In genomic region chr19:35216833-35217707, GRCh38 we compare ENCODE assay signal across 9 cellular contexts. TPM values are rescaled to one million over a fixed set of nuclear protein-coding genes. Genes with fewer than 3 reads are reported as not detected.
DNase-seq lines count a peak whose midpoint lies in the region; ATAC-seq and TF ChIP-seq lines count a peak whose summit lies in the region.
"Had no signal": no experiment of that assay in that cellular context is flagged by ENCODE, and none has a peak within 500 bp of the region (broad histone marks: within the 10 kb centered on the region; RNA-seq: fewer than 3 reads in every experiment).

No MANE protein-coding gene starts in this region.

- no peaks in the 10 kb centered on the region for H3K36me3 ChIP-seq in left ventricle myocardium inferior
- no peaks in the 10 kb centered on the region for H3K36me3 ChIP-seq in SU-DHL-6 (ENCODE audit: low read length)
- no peaks in the 10 kb centered on the region for H3K36me3 ChIP-seq in testis (ENCODE audit: low read depth, missing control alignments)

- TF ChIP-seq POLR2A in testis (IDR thresholded peaks at IDR 0.05), result no peak

- H3K4me2 ChIP-seq in SU-DHL-6 (ENCODE audit: low read depth, low read length, poor library complexity, severe bottlenecking), result no peak overlapping the region

- H3F3A ChIP-seq in SU-DHL-6 (ENCODE audit: insufficient read depth), result peaks cover 39% of the 10 kb centered on the region

- H3K79me2 ChIP-seq in SU-DHL-6 (ENCODE audit: insufficient read depth, low read length), result no peaks in the 10 kb centered on the region

- peaks cover 5% of the 10 kb centered on the region for H3K9me3 Mint-ChIP-seq in endothelial cell (ENCODE audit: unreplicated experiment)

- peak; percentile 16 for ATAC-seq in Right ventricle myocardium superior (ENCODE audit: poor library complexity)
- no peak for ATAC-seq in HG02759 (IDR thresholded peaks at IDR 0.05; ENCODE audit: unreplicated experiment)
- ATAC-seq in HG03139 (IDR thresholded peaks at IDR 0.05; ENCODE audit: unreplicated experiment), result no peak

- H3K4me1 Mint-ChIP-seq in endothelial cell (ENCODE audit: unreplicated experiment), result no peaks in the 10 kb centered on the region

- H3K4me3 ChIP-seq in left ventricle myocardium inferior, result no peak overlapping the region
- H3K4me3 ChIP-seq in SU-DHL-6 (ENCODE audit: insufficient read depth, low read length, poor library complexity, severe bottlenecking), result no peak overlapping the region
- no peak overlapping the region for H3K4me3 ChIP-seq in testis
- H3K4me3 ChIP-seq: skin epidermis had no signal

- H3K27me3 ChIP-seq in left ventricle myocardium inferior (ENCODE audit: low read depth) (no peaks in the 10 kb centered on the region), SU-DHL-6 (ENCODE audit: low read length) (no peaks in the 10 kb centered on the region), testis (no peaks in the 10 kb centered on the region)

- H3K9me2 ChIP-seq in SU-DHL-6 (replicated peaks; ENCODE audit: insufficient read depth, low read length), result no peaks in the 10 kb centered on the region

- H4K20me1 ChIP-seq in SU-DHL-6 (ENCODE audit: low read depth, low read length), result no peaks in the 10 kb centered on the region

- no peak overlapping the region for H3K4me3 Mint-ChIP-seq in endothelial cell (ENCODE audit: unreplicated experiment)

- DNase-seq in Right ventricle myocardium superior (no peak), left ventricle myocardium inferior (no peak), dermis microvascular lymphatic vessel endothelial cell (ENCODE audit: low read depth in 2 of 2) (peak; percentile 34 to 79), testis (peak; percentile 43), endothelial cell (ENCODE audit: low spot score) (no peak)

- peaks cover 17% of the 10 kb centered on the region for H3K9me3 ChIP-seq in left ventricle myocardium inferior (replicated peaks)
- H3K9me3 ChIP-seq in SU-DHL-6 (ENCODE audit: insufficient read depth, low read length), result no peaks in the 10 kb centered on the region
- no peaks in the 10 kb centered on the region for H3K9me3 ChIP-seq in testis

- no peaks in the 10 kb centered on the region for H3K36me3 Mint-ChIP-seq in endothelial cell (ENCODE audit: low read depth, unreplicated experiment)

- peaks cover 39% of the 10 kb centered on the region for H3K4me1 ChIP-seq in left ventricle myocardium inferior
- H3K4me1 ChIP-seq in testis, result peaks cover 24% of the 10 kb centered on the region

- no peak overlapping the region for H3K27ac Mint-ChIP-seq in endothelial cell (ENCODE audit: unreplicated experiment)

- no peak overlapping the region for H3K9ac ChIP-seq in SU-DHL-6 (ENCODE audit: low read length)

- no peak overlapping the region for H2AFZ ChIP-seq in SU-DHL-6 (ENCODE audit: low read depth, low read length, severe bottlenecking)

- H3K27me3 Mint-ChIP-seq in endothelial cell (ENCODE audit: unreplicated experiment), result peaks cover 5% of the 10 kb centered on the region

- no peak for TF ChIP-seq CTCF in left ventricle myocardium inferior (IDR thresholded peaks at IDR 0.05; ENCODE audit: borderline replicate concordance)
- TF ChIP-seq CTCF in SU-DHL-6 (IDR thresholded peaks at IDR 0.05; ENCODE audit: insufficient read depth, low read length, poor library complexity, severe bottlenecking), result peak; percentile 47
- no peak for TF ChIP-seq CTCF in testis (IDR thresholded peaks at IDR 0.05)
- TF ChIP-seq CTCF in endothelial cell (IDR thresholded peaks at IDR 0.05; ENCODE audit: unreplicated experiment), result no peak

- no peak overlapping the region for H3K27ac ChIP-seq in left ventricle myocardium inferior (replicated peaks)
- peak overlapping the region; percentile 95 for H3K27ac ChIP-seq in SU-DHL-6 (ENCODE audit: low read depth, low read length)
- no peak overlapping the region for H3K27ac ChIP-seq in testis

- intact Hi-C loops in Right ventricle myocardium superior (cut with DNase I), result no loop called here
- intact Hi-C loops in left ventricle myocardium inferior (cut with micrococcal nuclease), result no loop called here
- intact Hi-C loops in testis (cut with DNase I; ENCODE audit: low total_unique reads), result no loop called here

- 68 to 86% methylated on average over 3 of the region's 3 CpGs for WGBS in testis, 2 donors

RNA-seq across cellular contexts. Expression of gene FAM187B, which starts 11.5 kb away (rescaled TPM):
- total RNA-seq in Right ventricle myocardium superior (not detected), left ventricle myocardium inferior (not detected), dermis microvascular lymphatic vessel endothelial cell (not detected in 2 replicates), testis (100 to 1,000 TPM in 1 of 2 donors, 10 to 100 TPM in 1; 18.4 to 105 TPM), endothelial cell (ENCODE audit: unreplicated experiment) (not detected)
- 79.2 TPM for polyA plus RNA-seq in testis (ENCODE audit: insufficient read depth, low read depth, low replicate concordance)

RNA-seq across cellular contexts. Expression of gene LSR, which starts 31.7 kb away (rescaled TPM):
- total RNA-seq in Right ventricle myocardium superior (4.5 TPM), left ventricle myocardium inferior (4.5 TPM), dermis microvascular lymphatic vessel endothelial cell (0.25 and 0.26 TPM in 2 replicates), testis (100 to 1,000 TPM; 154 to 195 TPM), endothelial cell (ENCODE audit: unreplicated experiment) (35.9 TPM)
- 85.7 TPM for polyA plus RNA-seq in testis (ENCODE audit: insufficient read depth, low read depth, low replicate concordance)

RNA-seq across cellular contexts. Expression of gene USF2, which starts 51.7 kb away (rescaled TPM):
- total RNA-seq in Right ventricle myocardium superior (141 TPM), left ventricle myocardium inferior (147 TPM), dermis microvascular lymphatic vessel endothelial cell (32.6 and 51.1 TPM in 2 replicates), testis (100 to 1,000 TPM; 105 to 123 TPM), endothelial cell (ENCODE audit: unreplicated experiment) (92.2 TPM)
- polyA plus RNA-seq in testis (ENCODE audit: insufficient read depth, low read depth, low replicate concordance), result 83.1 TPM

Comparison
In these comparisons a context has a peak if more than half of its experiments do, and no peak if none do; other contexts are left out.
1. DNase-seq: peak in dermis microvascular lymphatic vessel endothelial cell (2 of 2) and testis (single experiment); none in Right ventricle myocardium superior (single experiment), left ventricle myocardium inferior (single experiment) and endothelial cell (single experiment).
2. RNA of gene FAM187B, which starts 11.5 kb away (total RNA-seq): 18.4 to 105 TPM in testis; not detected in Right ventricle myocardium superior (single experiment), not detected in left ventricle myocardium inferior (single experiment), not detected in dermis microvascular lymphatic vessel endothelial cell and not detected in endothelial cell (single experiment); every median in the first group is over 10 times any median in the second.